1 cellular context compared by ENCODE assay signal in the genomic region with DNA sequence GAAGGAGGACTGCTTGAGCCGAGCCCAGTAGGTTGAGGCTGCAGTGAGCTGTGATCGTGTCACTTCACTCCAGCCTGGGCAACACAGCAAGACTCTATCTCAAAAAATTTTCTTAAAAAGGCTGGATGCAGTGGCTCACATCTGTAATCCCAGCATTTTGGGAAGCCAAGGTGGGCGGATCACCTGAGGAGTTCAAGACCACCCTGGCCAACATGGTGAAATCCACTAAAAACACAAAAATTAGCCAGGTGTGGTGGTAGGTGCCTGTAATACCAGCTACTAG.
A peak's percentile ranks its signal among the peaks of the same experiment; 100 is the strongest.
TF ChIP-seq lines count a peak whose summit lies in the region.

No MANE protein-coding gene starts in this region.

TF ChIP-seq in K562, 482 proteins besides CTCF, POLR2A, EP300 and RAD21:
- TF ChIP-seq ZNF121 (CRISPR knock-in tag; conservative IDR thresholded peaks at IDR 0.05) = peak; percentile 50
- no peak for TF ChIP-seq ZNF41 (CRISPR knock-in tag; conservative IDR thresholded peaks at IDR 0.05)
- no peak for TF ChIP-seq RFX1 (IDR thresholded peaks at IDR 0.05)
